In genomic region chr13:41013834-41014233, GRCh38 we compare ENCODE assay signal across 14 cellular contexts. TPM values are rescaled to one million over a fixed set of nuclear protein-coding genes. Genes with fewer than 3 reads are reported as not detected.
DNase-seq lines count a peak whose midpoint lies in the region; ATAC-seq, FAIRE-seq and TF ChIP-seq lines count a peak whose summit lies in the region.
"Had no signal": no experiment of that assay in that cellular context is flagged by ENCODE, and none has a peak within 500 bp of the region (broad histone marks: within the 10 kb centered on the region; RNA-seq: fewer than 3 reads in every experiment).

No MANE protein-coding gene starts in this region.

- 58 to 62% (median 58%) methylated on average over 2 of the region's 2 CpGs for WGBS in small intestine, 3 donors

- peaks cover 22% of the 10 kb centered on the region for H3K36me3 ChIP-seq in KOPT-K1 (ENCODE audit: insufficient read depth, low read length)
- no peaks in the 10 kb centered on the region for H3K36me3 ChIP-seq in small intestine (ENCODE audit: control insufficient read depth in 2 of 2, insufficient read depth in 2 of 2, low read length in 2 of 2)
- H3K36me3 ChIP-seq: cardiac muscle cell, left lung had no signal

- H3K27me3 ChIP-seq in small intestine (ENCODE audit: control insufficient read depth in 2 of 2, insufficient read depth in 2 of 2, low read length in 2 of 2) (no peaks in the 10 kb centered on the region), dorsolateral prefrontal cortex (no peaks in the 10 kb centered on the region)
- H3K27me3 ChIP-seq: cardiac muscle cell, left lung had no signal

- no peaks in the 10 kb centered on the region for H3K27me3 Mint-ChIP-seq in activated CD4-positive, alpha-beta T cell treated with anti-CD3 and anti-CD28 coated beads, Interleukin-2, amount 10 ng/mL, durations not matched to agents 24 days and 14 days
- no peaks in the 10 kb centered on the region for H3K27me3 Mint-ChIP-seq in activated naive CD8-positive, alpha-beta T cell

- H3K36me3 Mint-ChIP-seq in activated CD4-positive, alpha-beta T cell treated with anti-CD3 and anti-CD28 coated beads, Interleukin-2, amount 10 ng/mL, durations not matched to agents 24 days and 14 days (ENCODE audit: low read depth) = peaks cover 35% of the 10 kb centered on the region
- peaks cover 9% of the 10 kb centered on the region for H3K36me3 Mint-ChIP-seq in activated naive CD8-positive, alpha-beta T cell

- H3K4me3 Mint-ChIP-seq in activated CD4-positive, alpha-beta T cell treated with anti-CD3 and anti-CD28 coated beads, Interleukin-2, amount 10 ng/mL, durations not matched to agents 24 days and 14 days = peak overlapping the region; percentile 95
- peak overlapping the region; percentile 93 for H3K4me3 Mint-ChIP-seq in activated naive CD8-positive, alpha-beta T cell

- H3K9me3 ChIP-seq in KOPT-K1 (ENCODE audit: insufficient read depth, low read length, poor library complexity, severe bottlenecking) (no peaks in the 10 kb centered on the region), small intestine (ENCODE audit: control insufficient read depth, low read depth) (no peaks in the 10 kb centered on the region)
- H3K9me3 ChIP-seq: left lung had no signal

- H3K9me3 Mint-ChIP-seq in activated CD4-positive, alpha-beta T cell treated with anti-CD3 and anti-CD28 coated beads, Interleukin-2, amount 10 ng/mL, durations not matched to agents 24 days and 14 days = no peaks in the 10 kb centered on the region
- no peaks in the 10 kb centered on the region for H3K9me3 Mint-ChIP-seq in activated naive CD8-positive, alpha-beta T cell (ENCODE audit: low read depth)

- FAIRE-seq in small intestine (lab: Jason Lieb, UNC) = peak; percentile 90

- H3K4me1 ChIP-seq in small intestine (ENCODE audit: control insufficient read depth in 2 of 2, insufficient read depth in 1 of 2, low read depth in 1 of 2, low read length in 1 of 2) = peaks cover 0 to 3% of the 10 kb centered on the region in 2 donors

- peak overlapping the region; percentile 64 for H3K27ac ChIP-seq in KOPT-K1 (ENCODE audit: low read depth, low read length, poor library complexity, severe bottlenecking)
- H3K27ac ChIP-seq in small intestine (ENCODE audit: low read depth in 1 of 2, low read length in 1 of 2) = no peak overlapping the region
- H3K27ac ChIP-seq in dorsolateral prefrontal cortex = peak overlapping the region in 1 of 59 donors; percentile 18
- H3K27ac ChIP-seq: cardiac muscle cell, left lung had no signal

- no peak for ATAC-seq in left colon
- ATAC-seq: left lung had no signal

- DNase-seq in activated CD4-positive, alpha-beta T cell treated with anti-CD3 and anti-CD28 coated beads, Interleukin-2, amount 10 ng/mL, durations not matched to agents 24 days and 14 days = no peak
- DNase-seq in activated CD4-positive, alpha-beta T cell treated with anti-CD3 and anti-CD28 coated beads, Interleukin-2, amount 50 U/mL, for 1 hour = no peak
- no peak for DNase-seq in small intestine
- DNase-seq in left colon = no peak
- DNase-seq in dorsolateral prefrontal cortex = no peak
- no peak for DNase-seq in GM03348 (ENCODE audit: low spot score)
- DNase-seq: activated CD4-positive, alpha-beta T cell treated with anti-CD3 and anti-CD28 coated beads for 1 hour; COR-L47; left lung; NCI-H2081 treated with DMSO at 0.1 percent for 48 hours; RPMI8226 had no signal

- intact Hi-C loops in activated CD4-positive, alpha-beta T cell treated with anti-CD3 and anti-CD28 coated beads, Interleukin-2, amount 10 ng/mL, durations not matched to agents 24 days and 14 days (cut with micrococcal nuclease) = loop anchor here (2.0 to 10.0 kb wide), 2 partner anchors 49 to 93 kb away; no protein-coding TSS in a partner anchor
- intact Hi-C loops in left colon (cut with DNase I, micrococcal nuclease) = no loop called here
- intact Hi-C loops in dorsolateral prefrontal cortex (cut with DNase I) = no loop called here

- H3K4me3 ChIP-seq in small intestine (ENCODE audit: low read depth in 1 of 2, low read length in 2 of 2) = no peak overlapping the region
- no peak overlapping the region for H3K4me3 ChIP-seq in dorsolateral prefrontal cortex
- H3K4me3 ChIP-seq: cardiac muscle cell, left lung had no signal

- H3K4me1 Mint-ChIP-seq in activated CD4-positive, alpha-beta T cell treated with anti-CD3 and anti-CD28 coated beads, Interleukin-2, amount 10 ng/mL, durations not matched to agents 24 days and 14 days = peaks cover 54% of the 10 kb centered on the region
- H3K4me1 Mint-ChIP-seq in activated naive CD8-positive, alpha-beta T cell (ENCODE audit: low read depth) = peaks cover 58% of the 10 kb centered on the region

- peak overlapping the region; percentile 59 for H3K27ac Mint-ChIP-seq in activated CD4-positive, alpha-beta T cell treated with anti-CD3 and anti-CD28 coated beads, Interleukin-2, amount 10 ng/mL, durations not matched to agents 24 days and 14 days
- H3K27ac Mint-ChIP-seq in activated naive CD8-positive, alpha-beta T cell = peak overlapping the region; percentile 94

- no peak for TF ChIP-seq CTCF in dorsolateral prefrontal cortex (IDR thresholded peaks at IDR 0.05 in 54 of 56, conservative IDR thresholded peaks at IDR 0.05 in 2 of 56; ENCODE audit: low read depth in 1 of 56, partially characterized antibody in 56 of 56)

RNA-seq across cellular contexts. Expression of gene ELF1, which starts 5.3 kb away (rescaled TPM):
- total RNA-seq in activated CD4-positive, alpha-beta T cell treated with anti-CD3 and anti-CD28 coated beads, Interleukin-2, amount 10 ng/mL, durations not matched to agents 24 days and 14 days = 65.0 and 65.8 TPM in 2 replicates
- polyA plus RNA-seq in small intestine = 10 to 100 TPM; 34.3 to 40.8 (median 38.0) TPM
- total RNA-seq in left colon = 100 to 1,000 TPM in 1 of 2 donors, 10 to 100 TPM in 1; 93.5 to 104 TPM
- total RNA-seq in dorsolateral prefrontal cortex = 10 to 100 TPM in 119 of 120 experiments, 1 to 10 TPM in 1; 9.7 to 41.8 (median 20.2) TPM

RNA-seq across cellular contexts. Expression of gene WBP4, which starts 47.5 kb away (rescaled TPM):
- 13.3 and 14.1 TPM in 2 replicates for total RNA-seq in activated CD4-positive, alpha-beta T cell treated with anti-CD3 and anti-CD28 coated beads, Interleukin-2, amount 10 ng/mL, durations not matched to agents 24 days and 14 days
- polyA plus RNA-seq in small intestine = 10 to 100 TPM in 2 of 3 donors, 1 to 10 TPM in 1; 9.1 to 13.9 (median 12.2) TPM
- total RNA-seq in left colon = 1 to 10 TPM; 7.1 to 7.5 TPM
- 10 to 100 TPM; 10.6 to 23.8 (median 17.6) TPM for total RNA-seq in dorsolateral prefrontal cortex
